Comparison of ENCODE assay signal across 14 cellular contexts in the genomic region with DNA sequence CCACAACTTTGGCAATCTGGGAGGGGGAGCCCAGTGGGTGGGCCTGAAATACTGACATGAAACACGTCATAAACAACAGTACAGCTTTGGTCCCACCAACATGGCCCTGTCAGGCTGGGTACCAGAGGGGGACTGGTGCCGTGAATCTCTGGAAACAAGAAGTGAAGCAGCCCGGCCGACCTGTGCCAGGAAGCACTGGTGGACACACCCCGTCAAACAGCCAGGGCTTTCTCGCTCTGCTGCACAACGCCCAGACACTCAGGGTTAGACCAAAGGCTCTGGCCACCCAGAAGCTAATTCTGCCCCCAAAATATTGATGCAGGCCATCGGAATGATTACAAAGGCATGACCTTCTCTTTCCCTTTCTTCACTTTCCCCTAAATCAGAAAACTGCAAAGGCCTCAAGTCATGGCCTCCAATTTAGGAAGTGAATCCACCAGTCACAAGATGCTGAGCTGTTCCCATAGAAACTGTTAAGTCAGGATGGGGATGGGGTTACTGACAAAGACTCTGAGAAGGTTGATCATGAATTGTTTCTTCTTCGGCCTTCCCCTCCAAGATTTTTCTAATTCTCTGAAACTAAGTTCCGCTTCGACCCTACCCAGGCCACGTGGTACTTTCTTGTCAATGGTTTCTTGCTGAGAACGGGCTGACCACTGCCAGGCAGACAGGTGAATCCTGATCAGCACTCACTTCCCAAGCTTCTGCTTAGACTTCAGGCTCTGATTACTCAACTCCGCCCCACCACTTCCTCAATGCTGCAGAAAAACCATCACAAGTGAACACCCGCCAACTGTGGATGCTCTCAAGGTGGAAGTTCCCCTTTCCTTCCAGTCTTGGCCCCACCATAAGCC. TPM values are rescaled to one million over a fixed set of nuclear protein-coding genes. Genes with fewer than 3 reads are reported as not detected.
DNase-seq lines count a peak whose midpoint lies in the region; ATAC-seq and TF ChIP-seq lines count a peak whose summit lies in the region.
"Had no signal": no experiment of that assay in that cellular context is flagged by ENCODE, and none has a peak within 500 bp of the region (broad histone marks: within the 10 kb centered on the region; RNA-seq: fewer than 3 reads in every experiment).

No MANE protein-coding gene starts in this region.

- H3K36me3 ChIP-seq in upper lobe of left lung = peaks cover 4 to 46% (median 18%) of the 10 kb centered on the region in 4 donors
- H3K36me3 ChIP-seq: breast epithelium had no signal

- TF ChIP-seq CTCF in upper lobe of left lung (IDR thresholded peaks at IDR 0.05) = no peak

- no peak for TF ChIP-seq EP300 in upper lobe of left lung (IDR thresholded peaks at IDR 0.05)

- no peak overlapping the region for H3K4me3 ChIP-seq in upper lobe of left lung
- H3K4me3 ChIP-seq: breast epithelium had no signal

- DNase-seq in left cardiac atrium = peak; percentile 53
- DNase-seq in Right ventricle myocardium inferior (ENCODE audit: missing footprints) = no peak
- peak; percentile 69 for DNase-seq in SKM-1 (lab: John Stamatoyannopoulos, UW; ENCODE audit: unreplicated experiment)
- DNase-seq in left colon = peak; percentile 60 to 68
- peak in 1 of 2 donors; percentile 75 for DNase-seq in upper lobe of left lung
- no peak for DNase-seq in NCI-H748 (lab: John Stamatoyannopoulos, UW; ENCODE audit: unreplicated experiment)
- DNase-seq: activated T-cell treated with anti-CD3 and anti-CD28 coated beads for 4 hours, IMR-90, NCI-H2171, retina had no signal

- peak overlapping the region; percentile 6 to 69 (median 66) for H3K27ac ChIP-seq in upper lobe of left lung

- WGBS in upper lobe of left lung, 2 donors = 53 to 56% methylated on average over 15 of the region's 15 CpGs

- intact Hi-C loops in left cardiac atrium (cut with DNase I) = no loop called here
- intact Hi-C loops in Right ventricle myocardium inferior (cut with DNase I) = no loop called here
- intact Hi-C loops in left colon (cut with DNase I, micrococcal nuclease) = no loop called here

- peak in 1 of 2 donors; percentile 34 for ATAC-seq in left cardiac atrium
- ATAC-seq in Right ventricle myocardium inferior = no peak
- peak; percentile 62 for ATAC-seq in left colon
- peak; percentile 45 to 47 for ATAC-seq in upper lobe of left lung (ENCODE audit: low FRiP score in 2 of 2)
- no peak for ATAC-seq in HG02759 (IDR thresholded peaks at IDR 0.05; ENCODE audit: unreplicated experiment)
- ATAC-seq in GM19455 (IDR thresholded peaks at IDR 0.05; ENCODE audit: unreplicated experiment) = no peak
- ATAC-seq: SK-N-SH treated with all-trans-retinoic acid at 6 μM for 48 hours had no signal

- peaks cover 43 to 67% (median 61%) of the 10 kb centered on the region in 4 donors for H3K4me1 ChIP-seq in upper lobe of left lung

- H3K9me3 ChIP-seq in upper lobe of left lung = no peaks in the 10 kb centered on the region
- H3K9me3 ChIP-seq: breast epithelium had no signal

- no peaks in the 10 kb centered on the region for H3K27me3 ChIP-seq in upper lobe of left lung
- H3K27me3 ChIP-seq: breast epithelium had no signal

- TF ChIP-seq POLR2A in upper lobe of left lung (IDR thresholded peaks at IDR 0.05) = no peak

RNA-seq across cellular contexts. Expression of gene PITPNA, which starts 6.7 kb away (rescaled TPM):
- total RNA-seq in left cardiac atrium (10 to 100 TPM; 43.9 to 58.3 TPM), Right ventricle myocardium inferior (52.9 TPM), left colon (10 to 100 TPM; 75.5 to 94.3 TPM), upper lobe of left lung (10 to 100 TPM; 35.0 to 90.2 (median 53.4) TPM)

RNA-seq across cellular contexts. Expression of gene INPP5K, which starts 39.4 kb away (rescaled TPM):
- 10 to 100 TPM; 29.7 to 30.1 TPM for total RNA-seq in left cardiac atrium
- 35.4 TPM for total RNA-seq in Right ventricle myocardium inferior
- 10 to 100 TPM; 39.9 to 40.4 TPM for total RNA-seq in left colon
- total RNA-seq in upper lobe of left lung = 100 to 1,000 TPM in 2 of 6 donors, 10 to 100 TPM in 4; 60.9 to 155 (median 84.6) TPM

Comparison
In these comparisons a context has a peak if more than half of its experiments do, and no peak if none do; other contexts are left out.
1. DNase-seq: peak in left cardiac atrium (single experiment), SKM-1 (single experiment) and left colon (2 of 2); none in Right ventricle myocardium inferior (single experiment) and NCI-H748 (single experiment).
2. ATAC-seq: peak in left colon (single experiment) and upper lobe of left lung (2 of 2); none in Right ventricle myocardium inferior (single experiment), HG02759 (single experiment) and GM19455 (single experiment).